In genomic region chr2:17754773-17755425, GRCh38 we compare ENCODE assay signal across 8 cellular contexts. TPM values are rescaled to one million over a fixed set of nuclear protein-coding genes. Genes with fewer than 3 reads are reported as not detected.
DNase-seq lines count a peak whose midpoint lies in the region; ATAC-seq and TF ChIP-seq lines count a peak whose summit lies in the region.

No MANE protein-coding gene starts in this region.

- CTCF ChIA-PET in activated CD8-positive, alpha-beta memory T cell treated with anti-CD3 and anti-CD28 coated beads, Interleukin-2, amount 10 ng/mL, durations not matched to agents 7 days and 5 days (lab: Charles Lee), result interaction anchor here (1.2 kb wide), 1 partner anchor 84 kb away, joined by 3 read pairs; no protein-coding TSS in a partner anchor

- peaks cover 15 to 81% (median 43%) of the 10 kb centered on the region in 6 donors for H3K4me1 ChIP-seq in spleen

- TF ChIP-seq CTCF in fibroblast of the aortic adventitia (IDR thresholded peaks at IDR 0.05; ENCODE audit: insufficient read depth, low read length) (no peak), spleen (IDR thresholded peaks at IDR 0.05 in 8 of 11, conservative IDR thresholded peaks at IDR 0.05 in 3 of 11) (no peak)

- no peak for TF ChIP-seq POLR2A in spleen (IDR thresholded peaks at IDR 0.05)

- peak overlapping the region; percentile 97 for H3K9ac ChIP-seq in SK-N-MC (ENCODE audit: insufficient read length)

- WGBS in spleen, 5 donors, result 16 to 22% (median 19%) methylated on average over 8 of the region's 8 CpGs

- H3K27ac ChIP-seq in SK-N-MC (peak overlapping the region; percentile 97), spleen (peak overlapping the region in 6 of 8 donors; percentile 96 to 99 (median 98))

- H3K27me3 Mint-ChIP-seq in activated CD8-positive, alpha-beta memory T cell treated with anti-CD3 and anti-CD28 coated beads, Interleukin-2, amount 10 ng/mL, durations not matched to agents 7 days and 5 days, result no peaks in the 10 kb centered on the region

- H3K36me3 ChIP-seq in SK-N-MC (ENCODE audit: insufficient read depth, low read length) (no peaks in the 10 kb centered on the region; the same call in 1 of the 2 replicates), spleen (no peaks in the 10 kb centered on the region)

- intact Hi-C loops in spleen (cut with DNase I; ENCODE audit: low total_unique reads), result no loop called here

- H3K27ac Mint-ChIP-seq in activated CD8-positive, alpha-beta memory T cell treated with anti-CD3 and anti-CD28 coated beads, Interleukin-2, amount 10 ng/mL, durations not matched to agents 7 days and 5 days, result peak overlapping the region; percentile 95

- H3K4me3 Mint-ChIP-seq in activated CD8-positive, alpha-beta memory T cell treated with anti-CD3 and anti-CD28 coated beads, Interleukin-2, amount 10 ng/mL, durations not matched to agents 7 days and 5 days, result peak overlapping the region; percentile 90

- no peaks in the 10 kb centered on the region for H3K9me3 Mint-ChIP-seq in activated CD8-positive, alpha-beta memory T cell treated with anti-CD3 and anti-CD28 coated beads, Interleukin-2, amount 10 ng/mL, durations not matched to agents 7 days and 5 days (ENCODE audit: low read depth)

- H3K36me3 Mint-ChIP-seq in activated CD8-positive, alpha-beta memory T cell treated with anti-CD3 and anti-CD28 coated beads, Interleukin-2, amount 10 ng/mL, durations not matched to agents 7 days and 5 days, result peaks cover 14% of the 10 kb centered on the region

- ATAC-seq in activated CD8-positive, alpha-beta memory T cell treated with anti-CD3 and anti-CD28 coated beads, Interleukin-2, amount 10 ng/mL, durations not matched to agents 7 days and 5 days, result no peak
- ATAC-seq in HG03439 (IDR thresholded peaks at IDR 0.05; ENCODE audit: unreplicated experiment), result no peak

- H3K27me3 ChIP-seq in spleen (replicated peaks in 1 of 7), result no peaks in the 10 kb centered on the region

- no peak for DNase-seq in activated CD8-positive, alpha-beta memory T cell treated with anti-CD3 and anti-CD28 coated beads, Interleukin-2, amount 10 ng/mL, durations not matched to agents 7 days and 5 days
- no peak for DNase-seq in activated CD8-positive, alpha-beta memory T cell treated with anti-CD3 and anti-CD28 coated beads for 24 hours
- DNase-seq in SK-N-MC (ENCODE audit: low read depth, low spot score) (no peak), fibroblast of the aortic adventitia (ENCODE audit: low read depth) (peak; percentile 11), spleen (no peak), NCI-H2029 (lab: John Stamatoyannopoulos, UW) (no peak), 8988T (no peak)

- peak overlapping the region; percentile 88 for H3K4me3 ChIP-seq in SK-N-MC
- H3K4me3 ChIP-seq in fibroblast of the aortic adventitia (ENCODE audit: low read depth, low read length), result peak overlapping the region; percentile 85
- peak overlapping the region; percentile 85 to 97 (median 91) for H3K4me3 ChIP-seq in spleen

- H3K4me1 Mint-ChIP-seq in activated CD8-positive, alpha-beta memory T cell treated with anti-CD3 and anti-CD28 coated beads, Interleukin-2, amount 10 ng/mL, durations not matched to agents 7 days and 5 days, result peaks cover 45% of the 10 kb centered on the region

- H3K9me3 ChIP-seq in SK-N-MC (ENCODE audit: low read depth, low read length) (no peaks in the 10 kb centered on the region), spleen (no peaks in the 10 kb centered on the region)

RNA-seq across cellular contexts. Expression of gene GEN1, which starts 1.0 kb away (rescaled TPM):
- total RNA-seq in activated CD8-positive, alpha-beta memory T cell treated with anti-CD3 and anti-CD28 coated beads, Interleukin-2, amount 10 ng/mL, durations not matched to agents 7 days and 5 days, result 10 to 100 TPM; 40.0 to 48.7 TPM
- 32.4 and 51.2 TPM in 2 replicates for total RNA-seq in fibroblast of the aortic adventitia (ENCODE audit: low replicate concordance)
- 10 to 100 TPM; 13.5 to 22.0 (median 19.5) TPM for total RNA-seq in spleen
- 10 to 100 TPM in 1 of 3 donors, 1 to 10 TPM in 2; 4.3 to 10.7 (median 6.0) TPM for polyA plus RNA-seq in spleen

RNA-seq across cellular contexts. Expression of gene SMC6, which starts 1.3 kb away (rescaled TPM):
- 10 to 100 TPM; 32.1 to 35.1 TPM for total RNA-seq in activated CD8-positive, alpha-beta memory T cell treated with anti-CD3 and anti-CD28 coated beads, Interleukin-2, amount 10 ng/mL, durations not matched to agents 7 days and 5 days
- total RNA-seq in fibroblast of the aortic adventitia (ENCODE audit: low replicate concordance), result 31.0 and 44.1 TPM in 2 replicates
- 10 to 100 TPM; 24.9 to 44.8 (median 32.8) TPM for total RNA-seq in spleen
- 10 to 100 TPM; 17.6 to 24.8 (median 20.1) TPM for polyA plus RNA-seq in spleen
